11 cellular contexts compared by ENCODE assay signal in the genomic region with DNA sequence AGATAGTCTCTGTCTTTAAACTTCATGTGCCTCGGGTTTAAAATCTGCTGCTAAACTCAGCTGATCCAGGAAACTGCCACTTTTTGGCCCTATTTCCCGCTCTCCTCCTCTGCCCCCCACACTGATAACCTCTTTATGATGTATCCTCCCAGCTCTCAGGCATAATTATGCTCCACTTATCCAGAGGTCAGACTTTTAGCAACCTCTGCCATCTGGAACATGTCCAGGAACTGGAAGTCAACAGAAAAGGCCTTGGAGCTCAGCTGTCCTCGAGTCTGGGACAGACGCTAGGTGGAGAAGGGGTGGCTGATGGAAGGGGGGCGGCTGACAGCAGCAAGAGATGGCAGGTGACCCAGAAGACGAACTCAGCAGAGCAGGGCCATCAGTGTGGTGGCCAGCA. TPM values are rescaled to one million over a fixed set of nuclear protein-coding genes. Genes with fewer than 3 reads are reported as not detected.
DNase-seq lines count a peak whose midpoint lies in the region; ATAC-seq and TF ChIP-seq lines count a peak whose summit lies in the region.
"Had no signal": no experiment of that assay in that cellular context is flagged by ENCODE, and none has a peak within 500 bp of the region (broad histone marks: within the 10 kb centered on the region; RNA-seq: fewer than 3 reads in every experiment).

No MANE protein-coding gene starts in this region.

- H3K36me3 ChIP-seq in RWPE2 (ENCODE audit: low read depth) (peaks cover 11% of the 10 kb centered on the region; the same call in 1 of the 2 replicates), testis (ENCODE audit: low read depth, missing control alignments) (no peaks in the 10 kb centered on the region)

- WGBS in testis, 2 donors: 28 to 40% methylated on average over 6 of the region's 6 CpGs

- no peaks in the 10 kb centered on the region for H3K9me3 ChIP-seq in RWPE2 (ENCODE audit: severe bottlenecking)
- no peaks in the 10 kb centered on the region for H3K9me3 ChIP-seq in testis

- ATAC-seq in RWPE2 (ENCODE audit: low read depth) (no peak), left ventricle myocardium superior (peak; percentile 76)
- ATAC-seq in activated T-cell treated with anti-CD3 and anti-CD28 coated beads, Interleukin-2, amount 50 U/mL, for 72 hours (replicated peaks in 1 of 2): no peak
- ATAC-seq: naive thymus-derived CD8-positive, alpha-beta T cell had no signal

- H3K4me1 ChIP-seq in RWPE2 (ENCODE audit: insufficient read depth, poor library complexity, severe bottlenecking): peaks cover 89% of the 10 kb centered on the region
- peaks cover 7% of the 10 kb centered on the region for H3K4me1 ChIP-seq in testis

- H3K4me3 ChIP-seq in RWPE2 (ENCODE audit: severe bottlenecking) (no peak overlapping the region), testis (no peak overlapping the region)

- no peak overlapping the region for H3K4me3 Mint-ChIP-seq in activated T-cell treated with anti-CD3 and anti-CD28 coated beads, Interleukin-2, amount 50 U/mL, for 72 hours
- H3K4me3 Mint-ChIP-seq: naive thymus-derived CD8-positive, alpha-beta T cell had no signal

- H3K27ac ChIP-seq in RWPE2 (ENCODE audit: poor library complexity, severe bottlenecking): peak overlapping the region; percentile 100
- no peak overlapping the region for H3K27ac ChIP-seq in testis

- no peaks in the 10 kb centered on the region for H3K9me3 Mint-ChIP-seq in activated T-cell treated with anti-CD3 and anti-CD28 coated beads, Interleukin-2, amount 50 U/mL, for 72 hours
- H3K9me3 Mint-ChIP-seq: naive thymus-derived CD8-positive, alpha-beta T cell had no signal

- TF ChIP-seq CTCF in RWPE2 (IDR thresholded peaks at IDR 0.05; ENCODE audit: poor library complexity, severe bottlenecking): no peak
- no peak for TF ChIP-seq CTCF in testis (IDR thresholded peaks at IDR 0.05)

- peaks cover 6% of the 10 kb centered on the region for H3K27me3 Mint-ChIP-seq in activated T-cell treated with anti-CD3 and anti-CD28 coated beads, Interleukin-2, amount 50 U/mL, for 72 hours (ENCODE audit: low read depth)

- H3K27ac Mint-ChIP-seq in activated T-cell treated with anti-CD3 and anti-CD28 coated beads, Interleukin-2, amount 50 U/mL, for 72 hours: no peak overlapping the region
- H3K27ac Mint-ChIP-seq: naive thymus-derived CD8-positive, alpha-beta T cell had no signal

- intact Hi-C loops in left ventricle myocardium superior (cut with micrococcal nuclease) (no loop called here), testis (cut with DNase I; ENCODE audit: low total_unique reads) (no loop called here)

- no peaks in the 10 kb centered on the region for H3K36me3 Mint-ChIP-seq in activated T-cell treated with anti-CD3 and anti-CD28 coated beads, Interleukin-2, amount 50 U/mL, for 72 hours (ENCODE audit: insufficient read depth in 2 of 2)
- H3K36me3 Mint-ChIP-seq: naive thymus-derived CD8-positive, alpha-beta T cell had no signal

- TF ChIP-seq POLR2A in testis (IDR thresholded peaks at IDR 0.05): no peak

- no peaks in the 10 kb centered on the region for H3K4me1 Mint-ChIP-seq in activated T-cell treated with anti-CD3 and anti-CD28 coated beads, Interleukin-2, amount 50 U/mL, for 72 hours (ENCODE audit: low read depth)
- H3K4me1 Mint-ChIP-seq: naive thymus-derived CD8-positive, alpha-beta T cell had no signal

- DNase-seq in NCI-H1092 treated with DMSO at 0.1 percent for 48 hours (lab: John Stamatoyannopoulos, UW) (peak; percentile 69), RWPE2 (ENCODE audit: low spot score) (no peak), left ventricle myocardium superior (no peak), testis (peak; percentile 53), RKO (ENCODE audit: low spot score) (no peak)
- DNase-seq in activated T-cell treated with anti-CD3 and anti-CD28 coated beads, Interleukin-2, amount 50 U/mL, for 72 hours: no peak
- DNase-seq in effector CD4-positive, alpha-beta T cell: no peak
- no peak for DNase-seq in activated naive CD4-positive, alpha-beta T cell (lab: John Stamatoyannopoulos, UW)
- DNase-seq: erythroblast; naive thymus-derived CD8-positive, alpha-beta T cell; OCI-M1 had no signal

- H3K27me3 ChIP-seq in RWPE2 (ENCODE audit: insufficient read depth, poor library complexity, severe bottlenecking) (no peaks in the 10 kb centered on the region), testis (no peaks in the 10 kb centered on the region)

RNA-seq across cellular contexts. Expression of a gene that starts 41.2 kb away (rescaled TPM):
- total RNA-seq in left ventricle myocardium superior: 10.1 TPM
- 10 to 100 TPM; 42.4 to 79.0 TPM for total RNA-seq in testis
- polyA plus RNA-seq in testis (ENCODE audit: insufficient read depth, low read depth, low replicate concordance): 87.2 TPM
- total RNA-seq in activated T-cell treated with anti-CD3 and anti-CD28 coated beads, Interleukin-2, amount 50 U/mL, for 72 hours: under 1 TPM; 0.10 to 0.42 TPM
- total RNA-seq: naive thymus-derived CD8-positive, alpha-beta T cell had no signal
- polyA plus RNA-seq: naive thymus-derived CD8-positive, alpha-beta T cell had no signal

Comparison
In these comparisons a context has a peak if more than half of its experiments do, and no peak if none do; other contexts are left out.
1. DNase-seq: peak in NCI-H1092 treated with DMSO at 0.1 percent for 48 hours (single experiment) and testis (single experiment); none in RWPE2 (single experiment), left ventricle myocardium superior (single experiment), RKO (single experiment), activated T-cell treated with anti-CD3 and anti-CD28 coated beads, Interleukin-2, amount 50 U/mL, for 72 hours (0 of 2), effector CD4-positive, alpha-beta T cell (single experiment) and activated naive CD4-positive, alpha-beta T cell (0 of 4).